8 cellular contexts compared by ENCODE assay signal in the genomic region with DNA sequence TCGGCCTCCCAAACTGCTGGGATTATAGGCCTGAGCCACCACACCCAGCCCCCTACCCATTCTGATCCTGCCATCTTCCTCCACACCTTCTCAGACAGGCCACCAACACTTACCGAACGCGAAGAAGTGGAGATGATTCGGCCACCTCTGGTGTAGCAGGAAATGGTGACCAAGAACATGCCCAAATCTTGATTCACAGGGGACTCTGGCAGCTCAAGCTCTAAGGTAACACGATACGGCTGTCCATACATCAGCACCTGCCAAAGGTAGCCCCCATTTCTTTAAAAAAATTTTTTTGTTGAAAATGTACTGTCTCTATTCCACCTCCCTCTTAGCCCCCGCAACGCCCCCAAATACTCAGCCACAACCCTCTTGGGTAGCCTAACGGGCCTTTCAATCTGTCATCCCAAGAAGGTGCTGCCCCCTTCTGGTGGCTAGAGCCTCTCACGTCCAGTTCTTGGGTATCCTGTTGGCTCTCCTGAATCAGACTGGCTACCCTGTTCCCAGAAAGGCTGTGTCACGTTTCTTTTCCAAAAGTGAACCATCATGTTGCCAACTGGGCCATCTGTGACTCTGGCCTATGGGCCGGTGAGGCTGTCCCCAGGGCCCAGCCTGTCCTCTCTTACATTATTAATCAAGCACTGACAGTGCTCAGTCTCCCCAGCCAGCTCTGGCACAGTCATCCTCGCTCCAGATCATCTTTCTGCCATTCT. TPM values are rescaled to one million over a fixed set of nuclear protein-coding genes. Genes with fewer than 3 reads are reported as not detected.
DNase-seq lines count a peak whose midpoint lies in the region; FAIRE-seq and TF ChIP-seq lines count a peak whose summit lies in the region.

No MANE protein-coding gene starts in this region.

- H3K4me3 ChIP-seq in colonic mucosa (no peak overlapping the region), liver (ENCODE audit: low read depth in 1 of 3, low read length in 3 of 3) (no peak overlapping the region)

- H3K9ac ChIP-seq in colonic mucosa (ENCODE audit: low read depth in 2 of 2, low read length in 2 of 2), result no peak overlapping the region
- no peak overlapping the region for H3K9ac ChIP-seq in liver (ENCODE audit: low read depth in 1 of 2, low read length in 2 of 2)

- TF ChIP-seq RAD21 in liver (IDR thresholded peaks at IDR 0.05), result peak; percentile 80 to 88

- no peaks in the 10 kb centered on the region for H3K4me1 ChIP-seq in colonic mucosa
- peaks cover 0 to 5% (median 1%) of the 10 kb centered on the region in 4 donors for H3K4me1 ChIP-seq in liver (ENCODE audit: control insufficient read depth in 4 of 4, insufficient read depth in 4 of 4, low read length in 3 of 4)

- DNase-seq in SIG-M5 treated with dmso at 0.1 percent for 504 hours (lab: John Stamatoyannopoulos, UW; ENCODE audit: unreplicated experiment) (peak; percentile 68), SIG-M5 (lab: John Stamatoyannopoulos, UW) (no peak), NCI-H345 (lab: John Stamatoyannopoulos, UW) (peak; percentile 67), colonic mucosa (peak; percentile 84), HTR-8/SVneo (ENCODE audit: insufficient read length, low spot score) (no peak)
- peak; percentile 81 for DNase-seq in activated CD4-positive, alpha-beta T cell treated with anti-CD3 and anti-CD28 coated beads for 48 hours
- peak; percentile 55 to 67 (median 67) for DNase-seq in stimulated activated CD4-positive, alpha-beta T cell treated with anti-CD3 and anti-CD28 coated beads, TNF-alpha, amount 100 ng/mL, for 24 hours (ENCODE audit: low read depth in 3 of 3)

- TF ChIP-seq CTCF in colonic mucosa (IDR thresholded peaks at IDR 0.05) (peak; percentile 81), liver (IDR thresholded peaks at IDR 0.05; ENCODE audit: low read depth, low read length, missing input control) (peak; percentile 70)

- intact Hi-C loops in colonic mucosa (cut with DNase I), result loop anchor here (10.0 kb wide), 2 partner anchors 100 to 300 kb away; partner anchors contain the start of gene TUT1

- WGBS in liver, result 56% methylated on average over 14 of the region's 14 CpGs

- no peaks in the 10 kb centered on the region for H3K36me3 ChIP-seq in colonic mucosa
- peaks cover 8 to 24% (median 18%) of the 10 kb centered on the region in 4 donors for H3K36me3 ChIP-seq in liver (ENCODE audit: control insufficient read depth in 4 of 4, insufficient read depth in 3 of 4, low read depth in 1 of 4, low read length in 3 of 4)

- no peak for FAIRE-seq in HTR-8/SVneo (lab: Jason Lieb, UNC)

- H3K27ac ChIP-seq in colonic mucosa (no peak overlapping the region), liver (ENCODE audit: low read depth in 1 of 2, low read length in 2 of 2) (no peak overlapping the region)

- H3K27me3 ChIP-seq in colonic mucosa, result no peaks in the 10 kb centered on the region
- H3K27me3 ChIP-seq in liver (ENCODE audit: control insufficient read depth in 4 of 4, insufficient read depth in 4 of 4, low read length in 3 of 4), result no peaks in the 10 kb centered on the region

- H3K9me3 ChIP-seq in colonic mucosa (no peaks in the 10 kb centered on the region), liver (ENCODE audit: control insufficient read depth in 4 of 4, low read length in 3 of 4) (no peaks in the 10 kb centered on the region)

TF ChIP-seq in liver, 16 proteins besides CTCF, POLR2A, EP300 and RAD21:
- TF ChIP-seq RXRA (IDR thresholded peaks at IDR 0.05) (peak; percentile 12 to 37), HNF4A (conservative IDR thresholded peaks at IDR 0.05) (peak in 1 of 2 donors; percentile 16), GABPA (IDR thresholded peaks at IDR 0.05 in 1 of 2, conservative IDR thresholded peaks at IDR 0.05 in 1 of 2) (peak in 1 of 2 donors; percentile 30), YY1 (IDR thresholded peaks at IDR 0.05) (no peak)

RNA-seq across cellular contexts. Expression of gene LRRN4CL, which starts 5.3 kb away (rescaled TPM):
- total RNA-seq in colonic mucosa (1 to 10 TPM in 1 of 2 donors, under 1 TPM in 1; 0.82 to 3.3 TPM), liver (under 1 TPM in 1 of 2 donors, not detected in 1; 0.08 TPM)
- polyA plus RNA-seq in liver, result under 1 TPM in 1 of 2 donors, not detected in 1; 0.06 TPM

RNA-seq across cellular contexts. Expression of gene BSCL2, which starts 12.6 kb away (rescaled TPM):
- total RNA-seq in colonic mucosa (10 to 100 TPM; 36.5 to 65.5 TPM), liver (10 to 100 TPM; 15.1 to 23.0 TPM)
- 10 to 100 TPM; 34.5 to 40.0 TPM for polyA plus RNA-seq in liver

RNA-seq across cellular contexts. Expression of gene GNG3, which starts 12.9 kb away (rescaled TPM):
- total RNA-seq in colonic mucosa, result under 1 TPM in 1 of 2 donors, not detected in 1; 0.56 TPM
- under 1 TPM in 1 of 2 donors, not detected in 1; 0.19 TPM for total RNA-seq in liver
- polyA plus RNA-seq in liver, result not detected

RNA-seq across cellular contexts. Expression of gene UBXN1, which starts 15.7 kb away (rescaled TPM):
- total RNA-seq in colonic mucosa (10 to 100 TPM; 74.8 to 87.8 TPM), liver (10 to 100 TPM; 31.4 to 45.5 TPM)
- polyA plus RNA-seq in liver, result 10 to 100 TPM; 36.8 to 45.7 TPM

RNA-seq across cellular contexts. Expression of gene LBHD1, which starts 22.5 kb away (rescaled TPM):
- 10 to 100 TPM in 1 of 2 donors, 1 to 10 TPM in 1; 7.1 to 12.3 TPM for total RNA-seq in colonic mucosa
- total RNA-seq in liver, result 1 to 10 TPM; 3.5 to 4.4 TPM
- 1 to 10 TPM; 1.6 to 3.4 TPM for polyA plus RNA-seq in liver

Comparison
In these comparisons a context has a peak if more than half of its experiments do, and no peak if none do; other contexts are left out.
1. DNase-seq: peak in SIG-M5 treated with dmso at 0.1 percent for 504 hours (single experiment), NCI-H345 (single experiment), activated CD4-positive, alpha-beta T cell treated with anti-CD3 and anti-CD28 coated beads for 48 hours (single experiment), colonic mucosa (single experiment) and stimulated activated CD4-positive, alpha-beta T cell treated with anti-CD3 and anti-CD28 coated beads, TNF-alpha, amount 100 ng/mL, for 24 hours (3 of 3); none in SIG-M5 (single experiment) and HTR-8/SVneo (single experiment).